Comparison of ENCODE assay signal across 2 cellular contexts in the genomic region with DNA sequence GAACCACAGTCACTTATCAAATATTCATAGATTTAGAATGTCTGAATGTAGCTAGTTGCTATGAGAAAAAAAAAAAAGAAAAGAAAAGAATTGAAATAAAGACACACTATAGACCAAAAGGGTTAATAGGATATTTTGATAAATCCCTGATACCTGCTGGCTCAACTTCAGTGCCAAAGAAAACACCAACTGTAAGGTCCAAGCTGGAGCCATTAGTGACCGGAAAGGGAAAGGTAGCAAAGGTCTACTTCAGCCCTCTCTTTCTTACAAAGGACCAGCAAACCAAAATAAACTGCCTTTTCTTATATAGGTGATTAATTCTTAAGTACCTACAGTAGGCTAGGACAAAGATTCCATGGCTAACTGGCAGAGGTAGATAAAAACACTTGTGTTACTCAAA.
TF ChIP-seq lines count a peak whose summit lies in the region.

No MANE protein-coding gene starts in this region.

TF ChIP-seq in liver, 16 proteins besides CTCF, POLR2A, EP300 and RAD21:
- peak; percentile 10 to 46 for TF ChIP-seq RXRA (IDR thresholded peaks at IDR 0.05)
- peak; percentile 64 to 77 for TF ChIP-seq HNF4A (conservative IDR thresholded peaks at IDR 0.05)
- TF ChIP-seq FOXA2 (IDR thresholded peaks at IDR 0.05), result peak; percentile 20
- no peak for TF ChIP-seq EGR1 (IDR thresholded peaks at IDR 0.05; ENCODE audit: low read depth in 2 of 2)
- peak in 1 of 2 donors; percentile 55 for TF ChIP-seq GABPA (IDR thresholded peaks at IDR 0.05 in 1 of 2, conservative IDR thresholded peaks at IDR 0.05 in 1 of 2)
- TF ChIP-seq JUND (IDR thresholded peaks at IDR 0.05), result no peak
- TF ChIP-seq, protein P1, sequence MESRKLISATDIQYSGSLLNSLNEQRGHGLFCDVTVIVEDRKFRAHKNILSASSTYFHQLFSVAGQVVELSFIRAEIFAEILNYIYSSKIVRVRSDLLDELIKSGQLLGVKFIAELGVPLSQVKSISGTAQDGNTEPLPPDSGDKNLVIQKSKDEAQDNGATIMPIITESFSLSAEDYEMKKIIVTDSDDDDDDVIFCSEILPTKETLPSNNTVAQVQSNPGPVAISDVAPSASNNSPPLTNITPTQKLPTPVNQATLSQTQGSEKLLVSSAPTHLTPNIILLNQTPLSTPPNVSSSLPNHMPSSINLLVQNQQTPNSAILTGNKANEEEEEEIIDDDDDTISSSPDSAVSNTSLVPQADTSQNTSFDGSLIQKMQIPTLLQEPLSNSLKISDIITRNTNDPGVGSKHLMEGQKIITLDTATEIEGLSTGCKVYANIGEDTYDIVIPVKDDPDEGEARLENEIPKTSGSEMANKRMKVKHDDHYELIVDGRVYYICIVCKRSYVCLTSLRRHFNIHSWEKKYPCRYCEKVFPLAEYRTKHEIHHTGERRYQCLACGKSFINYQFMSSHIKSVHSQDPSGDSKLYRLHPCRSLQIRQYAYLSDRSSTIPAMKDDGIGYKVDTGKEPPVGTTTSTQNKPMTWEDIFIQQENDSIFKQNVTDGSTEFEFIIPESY (IDR thresholded peaks at IDR 0.05), result no peak
- no peak for TF ChIP-seq SP1 (IDR thresholded peaks at IDR 0.05)
- no peak for TF ChIP-seq TAF1 (conservative IDR thresholded peaks at IDR 0.05)
- TF ChIP-seq, protein P2, sequence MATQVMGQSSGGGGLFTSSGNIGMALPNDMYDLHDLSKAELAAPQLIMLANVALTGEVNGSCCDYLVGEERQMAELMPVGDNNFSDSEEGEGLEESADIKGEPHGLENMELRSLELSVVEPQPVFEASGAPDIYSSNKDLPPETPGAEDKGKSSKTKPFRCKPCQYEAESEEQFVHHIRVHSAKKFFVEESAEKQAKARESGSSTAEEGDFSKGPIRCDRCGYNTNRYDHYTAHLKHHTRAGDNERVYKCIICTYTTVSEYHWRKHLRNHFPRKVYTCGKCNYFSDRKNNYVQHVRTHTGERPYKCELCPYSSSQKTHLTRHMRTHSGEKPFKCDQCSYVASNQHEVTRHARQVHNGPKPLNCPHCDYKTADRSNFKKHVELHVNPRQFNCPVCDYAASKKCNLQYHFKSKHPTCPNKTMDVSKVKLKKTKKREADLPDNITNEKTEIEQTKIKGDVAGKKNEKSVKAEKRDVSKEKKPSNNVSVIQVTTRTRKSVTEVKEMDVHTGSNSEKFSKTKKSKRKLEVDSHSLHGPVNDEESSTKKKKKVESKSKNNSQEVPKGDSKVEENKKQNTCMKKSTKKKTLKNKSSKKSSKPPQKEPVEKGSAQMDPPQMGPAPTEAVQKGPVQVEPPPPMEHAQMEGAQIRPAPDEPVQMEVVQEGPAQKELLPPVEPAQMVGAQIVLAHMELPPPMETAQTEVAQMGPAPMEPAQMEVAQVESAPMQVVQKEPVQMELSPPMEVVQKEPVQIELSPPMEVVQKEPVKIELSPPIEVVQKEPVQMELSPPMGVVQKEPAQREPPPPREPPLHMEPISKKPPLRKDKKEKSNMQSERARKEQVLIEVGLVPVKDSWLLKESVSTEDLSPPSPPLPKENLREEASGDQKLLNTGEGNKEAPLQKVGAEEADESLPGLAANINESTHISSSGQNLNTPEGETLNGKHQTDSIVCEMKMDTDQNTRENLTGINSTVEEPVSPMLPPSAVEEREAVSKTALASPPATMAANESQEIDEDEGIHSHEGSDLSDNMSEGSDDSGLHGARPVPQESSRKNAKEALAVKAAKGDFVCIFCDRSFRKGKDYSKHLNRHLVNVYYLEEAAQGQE (IDR thresholded peaks at IDR 0.05), result no peak
- TF ChIP-seq FOXA1 (IDR thresholded peaks at IDR 0.05), result no peak
- no peak for TF ChIP-seq NR2F2 (IDR thresholded peaks at IDR 0.05)
- TF ChIP-seq, protein P3, sequence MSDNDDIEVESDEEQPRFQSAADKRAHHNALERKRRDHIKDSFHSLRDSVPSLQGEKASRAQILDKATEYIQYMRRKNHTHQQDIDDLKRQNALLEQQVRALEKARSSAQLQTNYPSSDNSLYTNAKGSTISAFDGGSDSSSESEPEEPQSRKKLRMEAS (IDR thresholded peaks at IDR 0.05), result peak; percentile 15
- peak; percentile 87 for TF ChIP-seq YY1 (IDR thresholded peaks at IDR 0.05)

TF ChIP-seq in HepG2, 621 proteins besides CTCF, POLR2A, EP300 and RAD21 (continues in another document):
- TF ChIP-seq, protein P4, sequence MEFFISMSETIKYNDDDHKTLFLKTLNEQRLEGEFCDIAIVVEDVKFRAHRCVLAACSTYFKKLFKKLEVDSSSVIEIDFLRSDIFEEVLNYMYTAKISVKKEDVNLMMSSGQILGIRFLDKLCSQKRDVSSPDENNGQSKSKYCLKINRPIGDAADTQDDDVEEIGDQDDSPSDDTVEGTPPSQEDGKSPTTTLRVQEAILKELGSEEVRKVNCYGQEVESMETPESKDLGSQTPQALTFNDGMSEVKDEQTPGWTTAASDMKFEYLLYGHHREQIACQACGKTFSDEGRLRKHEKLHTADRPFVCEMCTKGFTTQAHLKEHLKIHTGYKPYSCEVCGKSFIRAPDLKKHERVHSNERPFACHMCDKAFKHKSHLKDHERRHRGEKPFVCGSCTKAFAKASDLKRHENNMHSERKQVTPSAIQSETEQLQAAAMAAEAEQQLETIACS (CRISPR knock-in tag; IDR thresholded peaks at IDR 0.05), result no peak
- TF ChIP-seq NFRKB (IDR thresholded peaks at IDR 0.05), result no peak
- TF ChIP-seq, protein P5, sequence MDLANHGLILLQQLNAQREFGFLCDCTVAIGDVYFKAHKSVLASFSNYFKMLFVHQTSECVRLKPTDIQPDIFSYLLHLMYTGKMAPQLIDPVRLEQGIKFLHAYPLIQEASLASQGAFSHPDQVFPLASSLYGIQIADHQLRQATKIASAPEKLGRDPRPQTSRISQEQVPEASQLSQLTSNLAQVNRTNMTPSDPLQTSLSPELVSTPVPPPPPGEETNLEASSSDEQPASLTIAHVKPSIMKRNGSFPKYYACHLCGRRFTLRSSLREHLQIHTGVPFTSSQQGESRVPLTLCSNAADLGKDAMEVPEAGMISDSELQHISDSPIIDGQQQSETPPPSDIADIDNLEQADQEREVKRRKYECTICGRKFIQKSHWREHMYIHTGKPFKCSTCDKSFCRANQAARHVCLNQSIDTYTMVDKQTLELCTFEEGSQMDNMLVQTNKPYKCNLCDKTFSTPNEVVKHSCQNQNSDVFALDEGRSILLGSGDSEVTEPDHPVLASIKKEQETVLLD (CRISPR knock-in tag; IDR thresholded peaks at IDR 0.05; ENCODE audit: low read depth), result no peak
- TF ChIP-seq, protein P6, sequence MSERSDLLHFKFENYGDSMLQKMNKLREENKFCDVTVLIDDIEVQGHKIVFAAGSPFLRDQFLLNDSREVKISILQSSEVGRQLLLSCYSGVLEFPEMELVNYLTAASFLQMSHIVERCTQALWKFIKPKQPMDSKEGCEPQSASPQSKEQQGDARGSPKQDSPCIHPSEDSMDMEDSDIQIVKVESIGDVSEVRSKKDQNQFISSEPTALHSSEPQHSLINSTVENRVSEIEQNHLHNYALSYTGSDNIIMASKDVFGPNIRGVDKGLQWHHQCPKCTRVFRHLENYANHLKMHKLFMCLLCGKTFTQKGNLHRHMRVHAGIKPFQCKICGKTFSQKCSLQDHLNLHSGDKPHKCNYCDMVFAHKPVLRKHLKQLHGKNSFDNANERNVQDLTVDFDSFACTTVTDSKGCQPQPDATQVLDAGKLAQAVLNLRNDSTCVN (CRISPR knock-in tag; IDR thresholded peaks at IDR 0.05; ENCODE audit: borderline replicate concordance), result no peak
- no peak for TF ChIP-seq KAT7 (CRISPR knock-in tag; IDR thresholded peaks at IDR 0.05; ENCODE audit: borderline replicate concordance)
- TF ChIP-seq, protein P7, sequence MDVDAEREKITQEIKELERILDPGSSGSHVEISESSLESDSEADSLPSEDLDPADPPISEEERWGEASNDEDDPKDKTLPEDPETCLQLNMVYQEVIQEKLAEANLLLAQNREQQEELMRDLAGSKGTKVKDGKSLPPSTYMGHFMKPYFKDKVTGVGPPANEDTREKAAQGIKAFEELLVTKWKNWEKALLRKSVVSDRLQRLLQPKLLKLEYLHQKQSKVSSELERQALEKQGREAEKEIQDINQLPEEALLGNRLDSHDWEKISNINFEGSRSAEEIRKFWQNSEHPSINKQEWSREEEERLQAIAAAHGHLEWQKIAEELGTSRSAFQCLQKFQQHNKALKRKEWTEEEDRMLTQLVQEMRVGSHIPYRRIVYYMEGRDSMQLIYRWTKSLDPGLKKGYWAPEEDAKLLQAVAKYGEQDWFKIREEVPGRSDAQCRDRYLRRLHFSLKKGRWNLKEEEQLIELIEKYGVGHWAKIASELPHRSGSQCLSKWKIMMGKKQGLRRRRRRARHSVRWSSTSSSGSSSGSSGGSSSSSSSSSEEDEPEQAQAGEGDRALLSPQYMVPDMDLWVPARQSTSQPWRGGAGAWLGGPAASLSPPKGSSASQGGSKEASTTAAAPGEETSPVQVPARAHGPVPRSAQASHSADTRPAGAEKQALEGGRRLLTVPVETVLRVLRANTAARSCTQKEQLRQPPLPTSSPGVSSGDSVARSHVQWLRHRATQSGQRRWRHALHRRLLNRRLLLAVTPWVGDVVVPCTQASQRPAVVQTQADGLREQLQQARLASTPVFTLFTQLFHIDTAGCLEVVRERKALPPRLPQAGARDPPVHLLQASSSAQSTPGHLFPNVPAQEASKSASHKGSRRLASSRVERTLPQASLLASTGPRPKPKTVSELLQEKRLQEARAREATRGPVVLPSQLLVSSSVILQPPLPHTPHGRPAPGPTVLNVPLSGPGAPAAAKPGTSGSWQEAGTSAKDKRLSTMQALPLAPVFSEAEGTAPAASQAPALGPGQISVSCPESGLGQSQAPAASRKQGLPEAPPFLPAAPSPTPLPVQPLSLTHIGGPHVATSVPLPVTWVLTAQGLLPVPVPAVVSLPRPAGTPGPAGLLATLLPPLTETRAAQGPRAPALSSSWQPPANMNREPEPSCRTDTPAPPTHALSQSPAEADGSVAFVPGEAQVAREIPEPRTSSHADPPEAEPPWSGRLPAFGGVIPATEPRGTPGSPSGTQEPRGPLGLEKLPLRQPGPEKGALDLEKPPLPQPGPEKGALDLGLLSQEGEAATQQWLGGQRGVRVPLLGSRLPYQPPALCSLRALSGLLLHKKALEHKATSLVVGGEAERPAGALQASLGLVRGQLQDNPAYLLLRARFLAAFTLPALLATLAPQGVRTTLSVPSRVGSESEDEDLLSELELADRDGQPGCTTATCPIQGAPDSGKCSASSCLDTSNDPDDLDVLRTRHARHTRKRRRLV (CRISPR knock-in tag; IDR thresholded peaks at IDR 0.05), result no peak
- TF ChIP-seq, protein P8, sequence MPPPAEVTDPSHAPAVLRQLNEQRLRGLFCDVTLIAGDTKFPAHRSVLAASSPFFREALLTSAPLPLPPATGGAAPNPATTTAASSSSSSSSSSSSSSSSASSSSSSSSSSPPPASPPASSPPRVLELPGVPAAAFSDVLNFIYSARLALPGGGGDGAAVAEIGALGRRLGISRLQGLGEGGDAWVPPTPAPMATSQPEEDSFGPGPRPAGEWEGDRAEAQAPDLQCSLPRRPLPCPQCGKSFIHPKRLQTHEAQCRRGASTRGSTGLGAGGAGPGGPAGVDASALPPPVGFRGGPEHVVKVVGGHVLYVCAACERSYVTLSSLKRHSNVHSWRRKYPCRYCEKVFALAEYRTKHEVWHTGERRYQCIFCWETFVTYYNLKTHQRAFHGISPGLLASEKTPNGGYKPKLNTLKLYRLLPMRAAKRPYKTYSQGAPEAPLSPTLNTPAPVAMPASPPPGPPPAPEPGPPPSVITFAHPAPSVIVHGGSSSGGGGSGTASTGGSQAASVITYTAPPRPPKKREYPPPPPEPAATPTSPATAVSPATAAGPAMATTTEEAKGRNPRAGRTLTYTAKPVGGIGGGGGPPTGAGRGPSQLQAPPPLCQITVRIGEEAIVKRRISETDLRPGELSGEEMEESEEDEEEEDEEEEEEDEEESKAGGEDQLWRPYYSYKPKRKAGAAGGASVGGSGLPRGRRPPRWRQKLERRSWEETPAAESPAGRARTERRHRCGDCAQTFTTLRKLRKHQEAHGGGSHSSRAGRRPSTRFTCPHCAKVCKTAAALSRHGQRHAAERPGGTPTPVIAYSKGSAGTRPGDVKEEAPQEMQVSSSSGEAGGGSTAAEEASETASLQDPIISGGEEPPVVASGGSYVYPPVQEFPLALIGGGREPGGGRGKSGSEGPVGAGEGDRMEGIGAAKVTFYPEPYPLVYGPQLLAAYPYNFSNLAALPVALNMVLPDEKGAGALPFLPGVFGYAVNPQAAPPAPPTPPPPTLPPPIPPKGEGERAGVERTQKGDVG (CRISPR knock-in tag; IDR thresholded peaks at IDR 0.05; ENCODE audit: borderline replicate concordance), result no peak
- TF ChIP-seq FOXP1 (IDR thresholded peaks at IDR 0.05), result no peak
- no peak for TF ChIP-seq FOXP1 (CRISPR knock-in tag; IDR thresholded peaks at IDR 0.05)
- no peak for TF ChIP-seq YEATS2 (CRISPR knock-in tag; IDR thresholded peaks at IDR 0.05; ENCODE audit: borderline replicate concordance)
- TF ChIP-seq EED (CRISPR knock-in tag; IDR thresholded peaks at IDR 0.05), result no peak
- no peak for TF ChIP-seq GPN1 (CRISPR knock-in tag; IDR thresholded peaks at IDR 0.05; ENCODE audit: borderline replicate concordance)
- no peak for TF ChIP-seq MBNL3 (CRISPR knock-in tag; conservative IDR thresholded peaks at IDR 0.05)
- TF ChIP-seq ZBTB21 (CRISPR knock-in tag; IDR thresholded peaks at IDR 0.05), result no peak
